In genomic region chr20:63139369-63139768, GRCh38 we compare ENCODE assay signal across 16 cellular contexts.
A peak's percentile ranks its signal among the peaks of the same experiment; 100 is the strongest.
DNase-seq lines count a peak whose midpoint lies in the region; ATAC-seq and TF ChIP-seq lines count a peak whose summit lies in the region.
"Had no signal": no experiment of that assay in that cellular context is flagged by ENCODE, and none has a peak within 500 bp of the region (broad histone marks: within the 10 kb centered on the region; RNA-seq: fewer than 3 reads in every experiment).

No MANE protein-coding gene starts in this region.

- H3K79me2 ChIP-seq in GM23338 (replicated peaks; ENCODE audit: insufficient read depth), result no peaks in the 10 kb centered on the region

- 0 out of 2 replicates have a peak, but pooled peaks cover 3% of the 10 kb centered on the region for H3F3A ChIP-seq in GM23338 (replicated peaks; ENCODE audit: low read depth)

- intact Hi-C loops in spleen (cut with DNase I; ENCODE audit: low total_unique reads), result no loop called here
- intact Hi-C loops in natural killer cell (cut with micrococcal nuclease), result no loop called here

- H3K27me3 ChIP-seq in GM23338 (ENCODE audit: insufficient read depth) (no peaks in the 10 kb centered on the region), RWPE2 (ENCODE audit: insufficient read depth, poor library complexity, severe bottlenecking) (peaks cover 41% of the 10 kb centered on the region), spleen (replicated peaks in 1 of 7) (peaks cover 0 to 31% (median 0%) of the 10 kb centered on the region in 7 donors)

- 62 to 81% (median 68%) methylated on average over 12 of the region's 12 CpGs for WGBS in spleen, 5 donors

- H3K4me3 Mint-ChIP-seq in GM23338, result no peak overlapping the region
- H3K4me3 Mint-ChIP-seq in natural killer cell, result no peak overlapping the region
- H3K4me3 Mint-ChIP-seq: CD14-positive monocyte; CD4-positive, alpha-beta memory T cell had no signal

- H3K27ac Mint-ChIP-seq in GM23338 (no peak overlapping the region), natural killer cell (no peak overlapping the region)
- H3K27ac Mint-ChIP-seq: CD14-positive monocyte; CD4-positive, alpha-beta memory T cell had no signal

- ATAC-seq in GM23338 (no peak), RWPE2 (ENCODE audit: low read depth) (no peak), GM21360 (IDR thresholded peaks at IDR 0.05; ENCODE audit: unreplicated experiment) (no peak), natural killer cell (no peak), HG03469 (IDR thresholded peaks at IDR 0.05; ENCODE audit: unreplicated experiment) (no peak), HG02970 (IDR thresholded peaks at IDR 0.05; ENCODE audit: low FRiP score, unreplicated experiment) (no peak)
- ATAC-seq: K562 had no signal

- H3K9me3 Mint-ChIP-seq in GM23338 (peaks cover 4% of the 10 kb centered on the region; the same call in 2 of the 3 replicates), natural killer cell (no peaks in the 10 kb centered on the region)
- H3K9me3 Mint-ChIP-seq: CD14-positive monocyte; CD4-positive, alpha-beta memory T cell had no signal

- no peak overlapping the region for H3K4me2 ChIP-seq in GM23338

- no peaks in the 10 kb centered on the region for H4K20me1 ChIP-seq in GM23338 (replicated peaks; ENCODE audit: insufficient read depth)

- no peaks in the 10 kb centered on the region for H3K36me3 Mint-ChIP-seq in GM23338 (ENCODE audit: low read depth)
- no peaks in the 10 kb centered on the region for H3K36me3 Mint-ChIP-seq in natural killer cell
- H3K36me3 Mint-ChIP-seq: CD14-positive monocyte; CD4-positive, alpha-beta memory T cell had no signal

- no peak for TF ChIP-seq POLR2A in spleen (IDR thresholded peaks at IDR 0.05)

- H3K4me1 Mint-ChIP-seq in GM23338, result peaks cover 5% of the 10 kb centered on the region; the same call in 1 of the 3 replicates
- H3K4me1 Mint-ChIP-seq in natural killer cell, result no peaks in the 10 kb centered on the region
- H3K4me1 Mint-ChIP-seq: CD14-positive monocyte; CD4-positive, alpha-beta memory T cell had no signal

- no peak for DNase-seq in GM23338 (ENCODE audit: low spot score)
- DNase-seq in RWPE2 (ENCODE audit: low spot score), result peak; percentile 68
- peak; percentile 41 for DNase-seq in spleen
- no peak for DNase-seq in natural killer cell
- DNase-seq: ACHN; BE2C; CD4-positive, alpha-beta memory T cell; DMS79 treated with DMSO at 0.1 percent for 48 hours; GF-D8; IMR-90 had no signal

- H3K4me3 ChIP-seq in GM23338 (no peak overlapping the region), RWPE2 (ENCODE audit: severe bottlenecking) (no peak overlapping the region), spleen (no peak overlapping the region)
- H3K4me3 ChIP-seq: HAP-1, K562 had no signal

- 0 out of 2 replicates have a peak, but pooled peaks cover 3% of the 10 kb centered on the region for H3K9me2 ChIP-seq in GM23338 (ENCODE audit: insufficient read depth)

- TF ChIP-seq CTCF in GM23338 (conservative IDR thresholded peaks at IDR 0.05; ENCODE audit: low read depth in 2 of 2) (no peak; a peak in 1 of 4 replicates), RWPE2 (IDR thresholded peaks at IDR 0.05; ENCODE audit: poor library complexity, severe bottlenecking) (no peak), spleen (IDR thresholded peaks at IDR 0.05 in 8 of 11, conservative IDR thresholded peaks at IDR 0.05 in 3 of 11) (no peak), natural killer cell (IDR thresholded peaks at IDR 0.05) (no peak)

- H3K27ac ChIP-seq in GM23338 (ENCODE audit: low read depth) (no peak overlapping the region), RWPE2 (ENCODE audit: poor library complexity, severe bottlenecking) (no peak overlapping the region), spleen (no peak overlapping the region)

- H3K9me3 ChIP-seq in RWPE2 (ENCODE audit: severe bottlenecking) (no peaks in the 10 kb centered on the region), spleen (no peaks in the 10 kb centered on the region)
- H3K9me3 ChIP-seq: BE2C, HAP-1 had no signal

- no peaks in the 10 kb centered on the region for H3K27me3 Mint-ChIP-seq in GM23338 (ENCODE audit: insufficient read depth, low read depth, poor library complexity)
- peaks cover 0 to 7% of the 10 kb centered on the region in 2 donors for H3K27me3 Mint-ChIP-seq in natural killer cell (ENCODE audit: low read depth in 2 of 2)

- H3K4me1 ChIP-seq in GM23338 (ENCODE audit: insufficient read depth), result peaks cover 4% of the 10 kb centered on the region; the same call in 1 of the 2 replicates
- H3K4me1 ChIP-seq in RWPE2 (ENCODE audit: insufficient read depth, poor library complexity, severe bottlenecking), result no peaks in the 10 kb centered on the region
- no peaks in the 10 kb centered on the region for H3K4me1 ChIP-seq in spleen
- H3K4me1 ChIP-seq: BE2C, HAP-1 had no signal

- no peaks in the 10 kb centered on the region for H3K36me3 ChIP-seq in GM23338 (ENCODE audit: insufficient read depth)
- no peaks in the 10 kb centered on the region for H3K36me3 ChIP-seq in RWPE2 (ENCODE audit: low read depth)
- no peaks in the 10 kb centered on the region for H3K36me3 ChIP-seq in spleen
- H3K36me3 ChIP-seq: BE2C, HAP-1 had no signal

- peak overlapping the region; percentile 38; the same call in 1 of the 2 replicates for H2AFZ ChIP-seq in GM23338

TF ChIP-seq in GM23338, 12 proteins besides CTCF, POLR2A, EP300 and RAD21:
- TF ChIP-seq, protein P1, sequence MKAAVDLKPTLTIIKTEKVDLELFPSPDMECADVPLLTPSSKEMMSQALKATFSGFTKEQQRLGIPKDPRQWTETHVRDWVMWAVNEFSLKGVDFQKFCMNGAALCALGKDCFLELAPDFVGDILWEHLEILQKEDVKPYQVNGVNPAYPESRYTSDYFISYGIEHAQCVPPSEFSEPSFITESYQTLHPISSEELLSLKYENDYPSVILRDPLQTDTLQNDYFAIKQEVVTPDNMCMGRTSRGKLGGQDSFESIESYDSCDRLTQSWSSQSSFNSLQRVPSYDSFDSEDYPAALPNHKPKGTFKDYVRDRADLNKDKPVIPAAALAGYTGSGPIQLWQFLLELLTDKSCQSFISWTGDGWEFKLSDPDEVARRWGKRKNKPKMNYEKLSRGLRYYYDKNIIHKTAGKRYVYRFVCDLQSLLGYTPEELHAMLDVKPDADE (IDR thresholded peaks at IDR 0.05), result no peak

Comparison
In these comparisons a context has a peak if more than half of its experiments do, and no peak if none do; other contexts are left out.
1. DNase-seq: peak in RWPE2 (single experiment) and spleen (single experiment); none in GM23338 (single experiment) and natural killer cell (single experiment).